Comparison of ENCODE assay signal across 8 cellular contexts in genomic region chr17:56960596-56961538, GRCh38. TPM values are rescaled to one million over a fixed set of nuclear protein-coding genes. Genes with fewer than 3 reads are reported as not detected.
DNase-seq lines count a peak whose midpoint lies in the region; ATAC-seq and TF ChIP-seq lines count a peak whose summit lies in the region.

COIL (minus strand) TSS chr17:56961050; CDS start chr17:56961019, 31 bp downstream.

- H3K27me3 ChIP-seq in BE2C (no peaks in the 10 kb centered on the region), layer of hippocampus (ENCODE audit: control insufficient read depth, insufficient read depth, low read length) (no peaks in the 10 kb centered on the region)

- no peaks in the 10 kb centered on the region for H3K36me3 Mint-ChIP-seq in chondrocyte (ENCODE audit: low read depth)

- ATAC-seq in HG03432 (IDR thresholded peaks at IDR 0.05; ENCODE audit: unreplicated experiment) = peak; percentile 97

- no peaks in the 10 kb centered on the region for H3K9me3 ChIP-seq in BE2C

- peaks cover 2% of the 10 kb centered on the region for H3K4me1 ChIP-seq in BE2C

- H3K4me3 ChIP-seq in BE2C (ENCODE audit: low read depth, low read length) = peak within 1 kb of the TSS; percentile 93

- peak; percentile 97 for TF ChIP-seq CTCF in BE2C (IDR thresholded peaks at IDR 0.05; ENCODE audit: low read depth, low read length)
- peak; percentile 94 for TF ChIP-seq CTCF in chondrocyte (IDR thresholded peaks at IDR 0.05)

- peak; percentile 94 for DNase-seq in BE2C
- DNase-seq in NCI-H460 (ENCODE audit: extremely low read depth, low read depth) = peak; percentile 87
- peak; percentile 90 for DNase-seq in activated CD4-positive, alpha-beta T cell treated with anti-CD3 and anti-CD28 coated beads for 1 hour
- DNase-seq in chondrocyte (ENCODE audit: low spot score) = peak; percentile 94
- DNase-seq in stimulated activated CD4-positive, alpha-beta T cell treated with anti-CD3 and anti-CD28 coated beads, Interleukin-1b, Interleukin-23, amount 100 ng/mL, for 4 hours (ENCODE audit: low read depth in 2 of 2) = peak; percentile 92 to 97

- no peaks in the 10 kb centered on the region for H3K36me3 ChIP-seq in BE2C

- TF ChIP-seq POLR2A in GM19099 (IDR thresholded peaks at IDR 0.05; ENCODE audit: extremely low read depth, insufficient read length, low read depth) = peak; percentile 78

- H3K4me1 Mint-ChIP-seq in chondrocyte (ENCODE audit: low read depth) = peaks cover 18% of the 10 kb centered on the region

- peak within 1 kb of the TSS; percentile 87 for H3K27ac ChIP-seq in layer of hippocampus (ENCODE audit: low read depth, low read length)

- H3K4me3 Mint-ChIP-seq in chondrocyte (ENCODE audit: unreplicated experiment) = peak within 1 kb of the TSS; percentile 75

- H3K9me3 Mint-ChIP-seq in chondrocyte (ENCODE audit: low read depth) = no peaks in the 10 kb centered on the region

- peak within 1 kb of the TSS; percentile 85 for H3K27ac Mint-ChIP-seq in chondrocyte (ENCODE audit: unreplicated experiment)

- no peaks in the 10 kb centered on the region for H3K27me3 Mint-ChIP-seq in chondrocyte (ENCODE audit: low read depth)

RNA-seq across cellular contexts. Expression of gene COIL, which starts in this region (rescaled TPM):
- polyA plus RNA-seq in BE2C (2012; ENCODE audit: insufficient read depth, insufficient read length, low read depth) = 32.4 TPM
- 19.8 and 20.7 TPM in 2 replicates for total RNA-seq in NCI-H460 (2014; rRNA removed; shearing (Covaris generic))
- polyA plus RNA-seq in NCI-H460 (2014; cell fraction: nucleus; rRNA removed) = 13.4 and 15.3 TPM in 2 replicates
- 11.2 to 13.4 TPM (median 12.2 TPM) in 3 replicates for total RNA-seq in chondrocyte

Comparison
In these comparisons a context has a peak if more than half of its experiments do, and no peak if none do; other contexts are left out.
1. Peak in every context shown above with its lines: DNase-seq, ATAC-seq, H3K4me3 ChIP-seq and H3K27ac ChIP-seq.